7 cellular contexts compared by ENCODE assay signal in the genomic region with DNA sequence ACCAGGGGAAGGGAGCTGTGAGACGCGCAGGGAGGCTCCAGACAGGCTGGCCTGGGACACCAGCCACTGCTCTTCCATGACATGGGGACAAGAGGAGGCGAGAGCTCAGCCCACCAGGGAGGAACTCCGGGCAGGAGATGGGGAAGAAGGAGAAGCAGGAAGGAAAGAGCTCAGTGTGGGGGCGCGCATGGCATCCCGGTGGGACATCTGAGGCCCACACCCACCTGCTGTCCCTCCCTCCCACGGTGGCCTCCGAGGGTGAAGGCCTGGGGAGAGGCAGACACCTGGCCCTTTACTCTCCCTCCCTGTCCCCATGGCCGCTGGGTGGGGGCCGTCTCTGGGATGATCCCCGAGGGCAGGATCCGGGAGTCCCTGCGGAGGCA. TPM values are rescaled to one million over a fixed set of nuclear protein-coding genes. Genes with fewer than 3 reads are reported as not detected.
DNase-seq lines count a peak whose midpoint lies in the region; ATAC-seq and TF ChIP-seq lines count a peak whose summit lies in the region.
"Not testable (repeated sequence)": the region's sequence is repeated elsewhere in the genome, so short reads cannot be mapped to it uniquely, and the experiment has no call there.
"Had no signal": no experiment of that assay in that cellular context is flagged by ENCODE, and none has a peak within 500 bp of the region (broad histone marks: within the 10 kb centered on the region; RNA-seq: fewer than 3 reads in every experiment).

No MANE protein-coding gene starts in this region.

- not testable (repeated sequence) for DNase-seq in DND-41; MM.1S; activated T-helper 2 cell treated with anti-CD3 and anti-CD28 coated beads, Interferon-gamma antibody, Interleukin-2, Interleukin-4, amounts not matched to agents 10 μg/mL and 5 μg/mL and 100 μg/mL, durations not matched to agents 14 hours and 24 hours and 36 hours (ENCODE audit: low spot score); esophagus squamous epithelium (lab: John Stamatoyannopoulos, UW); naive B cell; stomach

- H3K36me3 Mint-ChIP-seq in activated T-helper 2 cell treated with anti-CD3 and anti-CD28 coated beads, Interferon-gamma antibody, Interleukin-2, Interleukin-4, amounts not matched to agents 10 μg/mL and 5 μg/mL and 100 μg/mL, durations not matched to agents 14 hours and 24 hours and 36 hours (ENCODE audit: low read depth): peaks cover 14% of the 10 kb centered on the region
- H3K36me3 Mint-ChIP-seq in naive B cell: not testable (repeated sequence)

- H3K36me3 ChIP-seq in DND-41 (ENCODE audit: insufficient read depth, low read length); MM.1S (replicated peaks; ENCODE audit: insufficient read depth, low read length): not testable (repeated sequence)
- H3K36me3 ChIP-seq in esophagus squamous epithelium: peaks cover 0 to 15% (median 0%) of the 10 kb centered on the region in 3 donors
- H3K36me3 ChIP-seq in stomach: peaks cover 0 to 14% (median 10%) of the 10 kb centered on the region in 4 donors

- H3K9me3 ChIP-seq in DND-41 (ENCODE audit: insufficient read depth, low read length, severe bottlenecking); MM.1S (replicated peaks; ENCODE audit: insufficient read depth, low read length); esophagus squamous epithelium; stomach: not testable (repeated sequence)

- peak overlapping the region; percentile 82 for H3K27ac Mint-ChIP-seq in activated T-helper 2 cell treated with anti-CD3 and anti-CD28 coated beads, Interferon-gamma antibody, Interleukin-2, Interleukin-4, amounts not matched to agents 10 μg/mL and 5 μg/mL and 100 μg/mL, durations not matched to agents 14 hours and 24 hours and 36 hours
- H3K27ac Mint-ChIP-seq in naive B cell: peak overlapping the region in 5 of 6 donors; percentile 82 to 96 (median 87)

- H3K4me3 ChIP-seq in DND-41 (ENCODE audit: low read depth in 1 of 2, low read length in 2 of 2) (peak overlapping the region in 1 of 2 experiments; percentile 71; a peak in 2 of 4 replicates), MM.1S (ENCODE audit: low read length) (peak overlapping the region; percentile 50), esophagus squamous epithelium (peak overlapping the region; percentile 52 to 74 (median 60)), stomach (peak overlapping the region; percentile 59 to 75 (median 61))

- TF ChIP-seq CTCF in DND-41 (IDR thresholded peaks at IDR 0.05; ENCODE audit: borderline replicate concordance, extremely low read depth, low read length, poor library complexity, severe bottlenecking); MM.1S (IDR thresholded peaks at IDR 0.05; ENCODE audit: low read length); esophagus squamous epithelium (IDR thresholded peaks at IDR 0.05); stomach (IDR thresholded peaks at IDR 0.05): not testable (repeated sequence)

- intact Hi-C loops in activated T-helper 2 cell treated with anti-CD3 and anti-CD28 coated beads, Interferon-gamma antibody, Interleukin-2, Interleukin-4, amounts not matched to agents 10 μg/mL and 5 μg/mL and 100 μg/mL, durations not matched to agents 14 hours and 24 hours and 36 hours (cut with micrococcal nuclease): loop anchor here (5.0 kb wide), 1 partner anchor 47 kb away; no protein-coding TSS in a partner anchor
- intact Hi-C loops in esophagus squamous epithelium (cut with DNase I); stomach (cut with DNase I; ENCODE audit: low total_unique reads): not testable (repeated sequence)

- H3F3A ChIP-seq in MM.1S (ENCODE audit: insufficient read depth, low read length): peaks cover 14% of the 10 kb centered on the region

- H3K27ac ChIP-seq in DND-41 (ENCODE audit: low read length) (peak overlapping the region; percentile 54; the same call in 1 of the 2 replicates), MM.1S (ENCODE audit: low read length) (peak overlapping the region; percentile 83; the same call in 1 of the 2 replicates), esophagus squamous epithelium (peak overlapping the region; percentile 82 to 95 (median 90)), stomach (peak overlapping the region; percentile 70 to 94 (median 90))

- peaks cover 21% of the 10 kb centered on the region for H3K4me1 Mint-ChIP-seq in activated T-helper 2 cell treated with anti-CD3 and anti-CD28 coated beads, Interferon-gamma antibody, Interleukin-2, Interleukin-4, amounts not matched to agents 10 μg/mL and 5 μg/mL and 100 μg/mL, durations not matched to agents 14 hours and 24 hours and 36 hours (ENCODE audit: low read depth)
- peaks cover 35 to 63% (median 42%) of the 10 kb centered on the region in 3 donors for H3K4me1 Mint-ChIP-seq in naive B cell

- not testable (repeated sequence) for TF ChIP-seq EP300 in stomach (IDR thresholded peaks at IDR 0.05)

- not testable (repeated sequence) for H3K9me2 ChIP-seq in MM.1S (replicated peaks; ENCODE audit: insufficient read depth, low read length)

- not testable (repeated sequence) for H3K9me3 Mint-ChIP-seq in activated T-helper 2 cell treated with anti-CD3 and anti-CD28 coated beads, Interferon-gamma antibody, Interleukin-2, Interleukin-4, amounts not matched to agents 10 μg/mL and 5 μg/mL and 100 μg/mL, durations not matched to agents 14 hours and 24 hours and 36 hours; naive B cell

- H3K4me2 ChIP-seq in DND-41 (ENCODE audit: insufficient read depth, low read length) (peak overlapping the region; percentile 94), MM.1S (ENCODE audit: low read depth, low read length) (peak overlapping the region; percentile 68; the same call in 1 of the 2 replicates)

- H3K9ac ChIP-seq in DND-41 (ENCODE audit: low read depth, low read length) (peak overlapping the region; percentile 70), MM.1S (ENCODE audit: low read length) (peak overlapping the region; percentile 28; the same call in 1 of the 2 replicates)

- not testable (repeated sequence) for TF ChIP-seq POLR2A in esophagus squamous epithelium (IDR thresholded peaks at IDR 0.05); stomach (IDR thresholded peaks at IDR 0.05)

- not testable (repeated sequence) for H3K79me2 ChIP-seq in DND-41 (ENCODE audit: insufficient read depth, low read length)
- H3K79me2 ChIP-seq in MM.1S (ENCODE audit: low read length): peaks cover 20% of the 10 kb centered on the region

- peak overlapping the region; percentile 73 for H3K4me3 Mint-ChIP-seq in activated T-helper 2 cell treated with anti-CD3 and anti-CD28 coated beads, Interferon-gamma antibody, Interleukin-2, Interleukin-4, amounts not matched to agents 10 μg/mL and 5 μg/mL and 100 μg/mL, durations not matched to agents 14 hours and 24 hours and 36 hours (ENCODE audit: low read depth)
- H3K4me3 Mint-ChIP-seq in naive B cell: peak overlapping the region; percentile 80 to 96 (median 92)

- H3K4me1 ChIP-seq in DND-41 (ENCODE audit: insufficient read depth, low read length) (peaks cover 21% of the 10 kb centered on the region), esophagus squamous epithelium (peaks cover 0 to 18% (median 11%) of the 10 kb centered on the region in 3 donors), stomach (peaks cover 8 to 23% (median 16%) of the 10 kb centered on the region in 4 donors)
- not testable (repeated sequence) for H3K4me1 ChIP-seq in MM.1S (ENCODE audit: low read length)

- not testable (repeated sequence) for H3K27me3 ChIP-seq in DND-41 (ENCODE audit: insufficient read depth, low read length, poor library complexity); MM.1S (replicated peaks; ENCODE audit: insufficient read depth, low read length); esophagus squamous epithelium; stomach

- H4K20me1 ChIP-seq in DND-41 (ENCODE audit: insufficient read depth, low read length); MM.1S (ENCODE audit: insufficient read depth, low read length): not testable (repeated sequence)

- H2AFZ ChIP-seq in DND-41 (ENCODE audit: low read depth, low read length): peak overlapping the region; percentile 67
- H2AFZ ChIP-seq in MM.1S (ENCODE audit: low read length): not testable (repeated sequence)

- H3K27me3 Mint-ChIP-seq in activated T-helper 2 cell treated with anti-CD3 and anti-CD28 coated beads, Interferon-gamma antibody, Interleukin-2, Interleukin-4, amounts not matched to agents 10 μg/mL and 5 μg/mL and 100 μg/mL, durations not matched to agents 14 hours and 24 hours and 36 hours (ENCODE audit: low read depth); naive B cell: not testable (repeated sequence)

- WGBS in esophagus squamous epithelium, 2 donors: 28 to 59% methylated on average over 5 to 9 of the region's 14 CpGs
- WGBS in stomach, 5 donors: 30 to 39% (median 35%) methylated on average over 6 to 14 of the region's 14 CpGs

- not testable (repeated sequence) for ATAC-seq in DND-41 (ENCODE audit: insufficient read depth, low read depth); naive B cell (ENCODE audit: low read depth in 2 of 2)

RNA-seq across cellular contexts. Expression of a gene that starts 0.5 kb away (rescaled TPM):
- 23.8 and 24.1 TPM in 2 replicates for total RNA-seq in activated T-helper 2 cell treated with anti-CD3 and anti-CD28 coated beads, Interferon-gamma antibody, Interleukin-2, Interleukin-4, amounts not matched to agents 10 μg/mL and 5 μg/mL and 100 μg/mL, durations not matched to agents 14 hours and 24 hours and 36 hours
- total RNA-seq in esophagus squamous epithelium: 1 to 10 TPM in 3 of 4 donors, under 1 TPM in 1; 0.44 to 2.7 (median 2.2) TPM
- polyA plus RNA-seq in naive B cell (ENCODE audit: low read depth in 6 of 6): 10 to 100 TPM; 32.0 to 56.2 (median 36.4) TPM
- 1 to 10 TPM in 3 of 5 donors, under 1 TPM in 1, not detected in 1; 0.89 to 4.1 (median 2.3) TPM for total RNA-seq in stomach
- 1 to 10 TPM; 4.1 to 8.2 (median 4.6) TPM for polyA plus RNA-seq in stomach

RNA-seq across cellular contexts. Expression of a gene that starts 19.2 kb away (rescaled TPM):
- total RNA-seq in activated T-helper 2 cell treated with anti-CD3 and anti-CD28 coated beads, Interferon-gamma antibody, Interleukin-2, Interleukin-4, amounts not matched to agents 10 μg/mL and 5 μg/mL and 100 μg/mL, durations not matched to agents 14 hours and 24 hours and 36 hours: 29.7 and 31.2 TPM in 2 replicates
- total RNA-seq in esophagus squamous epithelium (1 to 10 TPM in 1 of 4 donors, under 1 TPM in 2, not detected in 1; 0.35 to 1.2 (median 0.76) TPM), stomach (1 to 10 TPM in 3 of 5 donors, under 1 TPM in 1, not detected in 1; 0.29 to 5.3 (median 2.4) TPM)
- polyA plus RNA-seq in naive B cell (ENCODE audit: low read depth in 6 of 6) (10 to 100 TPM; 10.4 to 33.9 (median 20.4) TPM), stomach (1 to 10 TPM; 1.3 to 3.3 (median 2.9) TPM)

RNA-seq across cellular contexts. Expression of a gene that starts 26.1 kb away (rescaled TPM):
- 91.7 and 93.1 TPM in 2 replicates for total RNA-seq in activated T-helper 2 cell treated with anti-CD3 and anti-CD28 coated beads, Interferon-gamma antibody, Interleukin-2, Interleukin-4, amounts not matched to agents 10 μg/mL and 5 μg/mL and 100 μg/mL, durations not matched to agents 14 hours and 24 hours and 36 hours
- total RNA-seq in esophagus squamous epithelium (10 to 100 TPM in 1 of 4 donors, 1 to 10 TPM in 3; 7.6 to 20.3 (median 9.0) TPM), stomach (10 to 100 TPM in 1 of 5 donors, 1 to 10 TPM in 4; 1.2 to 11.6 (median 2.0) TPM)
- polyA plus RNA-seq in naive B cell (ENCODE audit: low read depth in 6 of 6) (100 to 1,000 TPM; 296 to 326 (median 316) TPM), stomach (10 to 100 TPM; 12.1 to 15.4 (median 14.9) TPM)

RNA-seq across cellular contexts. Expression of a gene that starts 36.9 kb away (rescaled TPM):
- 61.4 and 63.7 TPM in 2 replicates for total RNA-seq in activated T-helper 2 cell treated with anti-CD3 and anti-CD28 coated beads, Interferon-gamma antibody, Interleukin-2, Interleukin-4, amounts not matched to agents 10 μg/mL and 5 μg/mL and 100 μg/mL, durations not matched to agents 14 hours and 24 hours and 36 hours
- total RNA-seq in esophagus squamous epithelium: 10 to 100 TPM in 2 of 4 donors, 1 to 10 TPM in 1, under 1 TPM in 1; 0.91 to 12.1 (median 6.5) TPM
- polyA plus RNA-seq in naive B cell (ENCODE audit: low read depth in 6 of 6): 100 to 1,000 TPM in 4 of 6 donors, 10 to 100 TPM in 2; 87.2 to 136 (median 120) TPM
- 10 to 100 TPM in 1 of 5 donors, 1 to 10 TPM in 2, under 1 TPM in 1, not detected in 1; 0.45 to 19.6 (median 3.6) TPM for total RNA-seq in stomach
- polyA plus RNA-seq in stomach: 1 to 10 TPM; 4.1 to 9.3 (median 7.0) TPM

RNA-seq across cellular contexts. Expression of a gene that starts 56.9 kb away (rescaled TPM):
- 7.3 and 8.3 TPM in 2 replicates for total RNA-seq in activated T-helper 2 cell treated with anti-CD3 and anti-CD28 coated beads, Interferon-gamma antibody, Interleukin-2, Interleukin-4, amounts not matched to agents 10 μg/mL and 5 μg/mL and 100 μg/mL, durations not matched to agents 14 hours and 24 hours and 36 hours
- total RNA-seq in esophagus squamous epithelium (under 1 TPM in 2 of 4 donors, not detected in 2; 0.92 to 0.95 TPM), stomach (1 to 10 TPM in 1 of 5 donors, not detected in 4; 7.8 TPM)
- polyA plus RNA-seq in naive B cell (ENCODE audit: low read depth in 6 of 6) (1 to 10 TPM in 1 of 6 donors, under 1 TPM in 1, not detected in 4; 0.77 to 1.2 TPM), stomach (under 1 TPM in 1 of 3 donors, not detected in 2; 0.63 TPM)
- total RNA-seq: dermis blood vessel endothelial cell had no signal
